Comparison of ENCODE assay signal across 26 cellular contexts in the genomic region with DNA sequence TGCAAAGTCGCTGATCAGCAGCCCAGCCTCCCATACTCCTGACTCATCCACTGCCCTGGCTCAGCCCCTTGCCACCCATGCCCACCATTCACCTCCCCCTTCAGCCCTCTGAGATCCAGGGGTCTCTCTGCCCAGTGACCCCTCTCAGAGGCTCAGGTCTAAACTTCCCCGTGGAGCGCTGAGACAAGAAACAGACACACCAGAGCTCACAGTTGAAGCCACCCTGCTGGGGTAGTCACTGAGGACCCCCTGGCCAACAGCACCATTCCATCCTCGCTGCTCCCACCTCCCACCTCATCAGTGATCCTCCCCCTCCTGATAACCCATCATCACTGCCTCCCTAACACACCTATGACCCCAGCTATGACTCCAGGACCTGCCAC.
DNase-seq lines count a peak whose midpoint lies in the region; ATAC-seq and TF ChIP-seq lines count a peak whose summit lies in the region.
"Had no signal": no experiment of that assay in that cellular context is flagged by ENCODE, and none has a peak within 500 bp of the region (broad histone marks: within the 10 kb centered on the region; RNA-seq: fewer than 3 reads in every experiment).

No MANE protein-coding gene starts in this region.

- H3K9me3 ChIP-seq in BE2C = no peaks in the 10 kb centered on the region
- H3K9me3 ChIP-seq in Peyer's patch = no peaks in the 10 kb centered on the region
- H3K9me3 ChIP-seq in sigmoid colon = no peaks in the 10 kb centered on the region
- no peaks in the 10 kb centered on the region for H3K9me3 ChIP-seq in HAP-1
- H3K9me3 ChIP-seq: Caco-2, lower lobe of right lung had no signal

- WGBS in sigmoid colon, 2 donors = 68 to 78% methylated on average over 4 of the region's 4 CpGs

- H3K27me3 ChIP-seq in BE2C (no peaks in the 10 kb centered on the region), Peyer's patch (no peaks in the 10 kb centered on the region), sigmoid colon (peaks cover 0 to 24% (median 0%) of the 10 kb centered on the region in 3 donors), H7 (ENCODE audit: control insufficient read depth, insufficient read depth, low read length) (peaks cover 3% of the 10 kb centered on the region; the same call in 1 of the 2 replicates), HAP-1 (ENCODE audit: low read depth) (no peaks in the 10 kb centered on the region)

- TF ChIP-seq POLR2A in Peyer's patch (IDR thresholded peaks at IDR 0.05) (no peak), sigmoid colon (IDR thresholded peaks at IDR 0.05) (no peak)

- TF ChIP-seq CTCF in BE2C (IDR thresholded peaks at IDR 0.05; ENCODE audit: low read depth, low read length) (no peak), Peyer's patch (IDR thresholded peaks at IDR 0.05) (no peak), sigmoid colon (IDR thresholded peaks at IDR 0.05) (no peak)

- no peak for ATAC-seq in activated naive CD8-positive, alpha-beta T cell treated with anti-CD3 and anti-CD28 coated beads, Interleukin-2, amount 50 U/mL, for 24 hours
- ATAC-seq: K562, lower lobe of right lung had no signal

- H3K9me3 Mint-ChIP-seq in activated naive CD8-positive, alpha-beta T cell treated with anti-CD3 and anti-CD28 coated beads, Interleukin-2, amount 50 U/mL, for 24 hours = no peaks in the 10 kb centered on the region
- H3K9me3 Mint-ChIP-seq: activated naive CD8-positive, alpha-beta T cell treated with anti-CD3 and anti-CD28 coated beads, Interleukin-2, amount 10 ng/mL, durations not matched to agents 7 days and 5 days had no signal

- no peaks in the 10 kb centered on the region for H3K36me3 ChIP-seq in BE2C
- H3K36me3 ChIP-seq in Peyer's patch = no peaks in the 10 kb centered on the region
- H3K36me3 ChIP-seq in sigmoid colon = no peaks in the 10 kb centered on the region
- no peaks in the 10 kb centered on the region for H3K36me3 ChIP-seq in H7 (replicated peaks; ENCODE audit: control insufficient read depth, insufficient read depth, low read length)
- no peaks in the 10 kb centered on the region for H3K36me3 ChIP-seq in HAP-1 (replicated peaks)
- H3K36me3 ChIP-seq: lower lobe of right lung had no signal

- in situ Hi-C loops in HAP-1 (cut with MboI; ENCODE audit: low sequenced_read_pairs) = no loop called here

- H3K27ac Mint-ChIP-seq in activated naive CD8-positive, alpha-beta T cell treated with anti-CD3 and anti-CD28 coated beads, Interleukin-2, amount 50 U/mL, for 24 hours = no peak overlapping the region
- H3K27ac Mint-ChIP-seq: activated naive CD8-positive, alpha-beta T cell treated with anti-CD3 and anti-CD28 coated beads, Interleukin-2, amount 10 ng/mL, durations not matched to agents 7 days and 5 days; B cell; nephron progenitor cell had no signal

- H3K4me3 ChIP-seq in BE2C (ENCODE audit: low read depth, low read length) (peak overlapping the region; percentile 14; the same call in 1 of the 2 replicates), Peyer's patch (no peak overlapping the region), sigmoid colon (no peak overlapping the region), H7 (ENCODE audit: insufficient read depth, low read depth, low read length) (no peak overlapping the region), HAP-1 (no peak overlapping the region)
- H3K4me3 ChIP-seq: K562, lower lobe of right lung had no signal

- H3K36me3 Mint-ChIP-seq in activated naive CD8-positive, alpha-beta T cell treated with anti-CD3 and anti-CD28 coated beads, Interleukin-2, amount 50 U/mL, for 24 hours (ENCODE audit: low read depth) = no peaks in the 10 kb centered on the region
- H3K36me3 Mint-ChIP-seq: activated naive CD8-positive, alpha-beta T cell treated with anti-CD3 and anti-CD28 coated beads, Interleukin-2, amount 10 ng/mL, durations not matched to agents 7 days and 5 days had no signal

- H3K27ac ChIP-seq in Peyer's patch = no peak overlapping the region
- H3K27ac ChIP-seq in sigmoid colon = no peak overlapping the region
- H3K27ac ChIP-seq: lower lobe of right lung, RWPE1 had no signal

- no peaks in the 10 kb centered on the region for H3K4me1 Mint-ChIP-seq in activated naive CD8-positive, alpha-beta T cell treated with anti-CD3 and anti-CD28 coated beads, Interleukin-2, amount 50 U/mL, for 24 hours
- H3K4me1 Mint-ChIP-seq: B cell had no signal

- TF ChIP-seq EP300 in sigmoid colon (IDR thresholded peaks at IDR 0.05) = no peak

- peaks cover 31% of the 10 kb centered on the region for H3K27me3 Mint-ChIP-seq in activated naive CD8-positive, alpha-beta T cell treated with anti-CD3 and anti-CD28 coated beads, Interleukin-2, amount 50 U/mL, for 24 hours

- H3K4me1 ChIP-seq in BE2C = peaks cover 65% of the 10 kb centered on the region
- H3K4me1 ChIP-seq in Peyer's patch = no peaks in the 10 kb centered on the region
- peaks cover 0 to 17% (median 12%) of the 10 kb centered on the region in 4 donors for H3K4me1 ChIP-seq in sigmoid colon
- no peaks in the 10 kb centered on the region for H3K4me1 ChIP-seq in HAP-1
- H3K4me1 ChIP-seq: Caco-2 had no signal

- intact Hi-C loops in sigmoid colon (cut with DNase I) = no loop called here

- H3K4me3 Mint-ChIP-seq in activated naive CD8-positive, alpha-beta T cell treated with anti-CD3 and anti-CD28 coated beads, Interleukin-2, amount 50 U/mL, for 24 hours = no peak overlapping the region
- H3K4me3 Mint-ChIP-seq: activated naive CD8-positive, alpha-beta T cell treated with anti-CD3 and anti-CD28 coated beads, Interleukin-2, amount 10 ng/mL, durations not matched to agents 7 days and 5 days; B cell; nephron progenitor cell had no signal

- no peak for DNase-seq in BE2C
- DNase-seq in Peyer's patch = peak; percentile 5 to 40 (median 22)
- peak; percentile 38 for DNase-seq in islet precursor cell
- peak; percentile 47 for DNase-seq in sigmoid colon
- DNase-seq in H7 = no peak
- DNase-seq in activated naive CD8-positive, alpha-beta T cell treated with anti-CD3 and anti-CD28 coated beads, Interleukin-2, amount 50 U/mL, for 24 hours = no peak
- DNase-seq in HAP-1 (ENCODE audit: low spot score in 2 of 2) = no peak
- DNase-seq: activated CD4-positive, alpha-beta T cell treated with anti-CD3 and anti-CD28 coated beads, Interleukin-2, amount 50 U/mL, for 48 hours; activated gamma-delta T cell; activated naive CD8-positive, alpha-beta T cell treated with anti-CD3 and anti-CD28 coated beads, Interleukin-2, amount 10 ng/mL, durations not matched to agents 7 days and 5 days; Caco-2; cerebellar nuclear complex; DMS79; effector CD8-positive, alpha-beta T cell; GF-D8; NCI-H1105 treated with DMSO at 0.1 percent for 48 hours; NCI-H2029; NCI-H226; NCI-H748 treated with DMSO at 0.1 percent for 48 hours; nephron progenitor cell; stimulated activated CD4-positive, alpha-beta T cell treated with anti-CD3 and anti-CD28 coated beads, Interleukin-15, amount 100 ng/mL, for 24 hours; stimulated activated naive CD4-positive, alpha-beta T cell had no signal

Comparison
In these comparisons a context has a peak if more than half of its experiments do, and no peak if none do; other contexts are left out.
1. DNase-seq: peak in Peyer's patch (3 of 3), islet precursor cell (single experiment) and sigmoid colon (single experiment); none in BE2C (single experiment), H7 (single experiment), activated naive CD8-positive, alpha-beta T cell treated with anti-CD3 and anti-CD28 coated beads, Interleukin-2, amount 50 U/mL, for 24 hours (single experiment) and HAP-1 (0 of 2).